8 cellular contexts compared by ENCODE assay signal in genomic region chr14:103527408-103528157, GRCh38. TPM values are rescaled to one million over a fixed set of nuclear protein-coding genes. Genes with fewer than 3 reads are reported as not detected.
DNase-seq lines count a peak whose midpoint lies in the region; ATAC-seq and TF ChIP-seq lines count a peak whose summit lies in the region.

No MANE protein-coding gene starts in this region.

- CTCF ChIA-PET in MCF 10A (lab: Yijun Ruan, JAX), result interaction anchor here (0.8 to 5.5 kb wide), 5 partner anchors 9 to 31 kb away, joined by 3 to 34 read pairs (median 6); no protein-coding TSS in a partner anchor

- H3K27me3 ChIP-seq in DND-41 (ENCODE audit: insufficient read depth, low read length, poor library complexity), result no peaks in the 10 kb centered on the region

- H3K4me1 ChIP-seq in DND-41 (ENCODE audit: insufficient read depth, low read length), result peaks cover 35% of the 10 kb centered on the region

- H3K4me3 Mint-ChIP-seq in IgD-negative memory B cell (peak overlapping the region; percentile 35 to 86 (median 75)), MCF 10A (ENCODE audit: unreplicated experiment) (peak overlapping the region; percentile 90), nephron progenitor cell (peak overlapping the region; percentile 95)

- H2AFZ ChIP-seq in DND-41 (ENCODE audit: low read depth, low read length), result no peak overlapping the region

- no peak for DNase-seq in DND-41
- no peak for DNase-seq in MCF 10A (ENCODE audit: unreplicated experiment)
- no peak for DNase-seq in nephron progenitor cell
- DNase-seq in AG08396 (ENCODE audit: low spot score), result no peak
- DNase-seq in activated CD8-positive, alpha-beta memory T cell treated with anti-CD3 and anti-CD28 coated beads, Interleukin-2, amount 50 U/mL, for 4 hours, result no peak
- no peak for DNase-seq in stimulated activated CD4-positive, alpha-beta T cell treated with anti-CD3 and anti-CD28 coated beads, Interleukin-2, amount 100 ng/mL, for 48 hours

- no peak overlapping the region; the same call in 1 of the 2 replicates for H3K27ac ChIP-seq in DND-41 (ENCODE audit: low read length)

- H3K9me3 Mint-ChIP-seq in IgD-negative memory B cell (no peaks in the 10 kb centered on the region), MCF 10A (ENCODE audit: unreplicated experiment) (no peaks in the 10 kb centered on the region), nephron progenitor cell (no peaks in the 10 kb centered on the region)

- peaks cover 48% of the 10 kb centered on the region for H3K79me2 ChIP-seq in DND-41 (ENCODE audit: insufficient read depth, low read length)

- BruUV-seq in MCF 10A (replicated peaks; lab: Mats Ljungman, UMichigan), result no TSS peak

- peak overlapping the region; percentile 77 for H3K9ac ChIP-seq in DND-41 (ENCODE audit: low read depth, low read length)

- peaks cover 29% of the 10 kb centered on the region for H4K20me1 ChIP-seq in DND-41 (ENCODE audit: insufficient read depth, low read length)

- POLR2A ChIA-PET in MCF 10A (lab: Yijun Ruan, JAX), result interaction anchor here (0.7 to 4.2 kb wide), 8 partner anchors 8 to 437 kb away, joined by 3 to 61 read pairs (median 20); partner anchors contain the start of genes BAG5 and COA8

- H3K27ac Mint-ChIP-seq in IgD-negative memory B cell, result peak overlapping the region; percentile 85 to 96 (median 94)
- peak overlapping the region; percentile 96 for H3K27ac Mint-ChIP-seq in MCF 10A (ENCODE audit: low read depth, unreplicated experiment)
- peak overlapping the region; percentile 48 for H3K27ac Mint-ChIP-seq in nephron progenitor cell

- H3K27me3 Mint-ChIP-seq in IgD-negative memory B cell (peaks cover 3% of the 10 kb centered on the region), MCF 10A (ENCODE audit: insufficient read depth, unreplicated experiment) (no peaks in the 10 kb centered on the region), nephron progenitor cell (ENCODE audit: low read depth, poor library complexity) (peaks cover 18% of the 10 kb centered on the region)

- peak overlapping the region in 1 of 2 experiments; percentile 99; a peak in 2 of 4 replicates for H3K4me3 ChIP-seq in DND-41 (ENCODE audit: low read depth in 1 of 2, low read length in 2 of 2)

- peaks cover 20 to 29% (median 26%) of the 10 kb centered on the region in 3 donors for H3K4me1 Mint-ChIP-seq in IgD-negative memory B cell
- H3K4me1 Mint-ChIP-seq in MCF 10A (ENCODE audit: insufficient read depth, unreplicated experiment), result peaks cover 8% of the 10 kb centered on the region
- peaks cover 68% of the 10 kb centered on the region for H3K4me1 Mint-ChIP-seq in nephron progenitor cell

- intact Hi-C loops in MCF 10A (cut with micrococcal nuclease), result no loop called here

- ATAC-seq in DND-41 (ENCODE audit: insufficient read depth, low read depth), result no peak
- ATAC-seq in GM19395 (IDR thresholded peaks at IDR 0.05; ENCODE audit: unreplicated experiment), result peak; percentile 61

- peak overlapping the region; percentile 99 for H3K4me2 ChIP-seq in DND-41 (ENCODE audit: insufficient read depth, low read length)

- no peak for TF ChIP-seq CTCF in DND-41 (IDR thresholded peaks at IDR 0.05; ENCODE audit: borderline replicate concordance, extremely low read depth, low read length, poor library complexity, severe bottlenecking)
- TF ChIP-seq CTCF in MCF 10A (IDR thresholded peaks at IDR 0.05; ENCODE audit: unreplicated experiment), result no peak
- no peak for TF ChIP-seq CTCF in nephron progenitor cell (IDR thresholded peaks at IDR 0.05)

- H3K9me3 ChIP-seq in DND-41 (ENCODE audit: insufficient read depth, low read length, severe bottlenecking), result no peaks in the 10 kb centered on the region

- H3K36me3 Mint-ChIP-seq in IgD-negative memory B cell, result no peaks in the 10 kb centered on the region
- H3K36me3 Mint-ChIP-seq in MCF 10A (ENCODE audit: insufficient read depth, unreplicated experiment), result peaks cover 15% of the 10 kb centered on the region
- H3K36me3 Mint-ChIP-seq in nephron progenitor cell (ENCODE audit: low read depth), result no peaks in the 10 kb centered on the region

- peaks cover 26% of the 10 kb centered on the region for H3K36me3 ChIP-seq in DND-41 (ENCODE audit: insufficient read depth, low read length)

RNA-seq across cellular contexts. Expression of gene TRMT61A, which starts 1.4 kb away (rescaled TPM):
- 12.6 TPM for polyA plus RNA-seq in IgD-negative memory B cell
- 10.2 and 15.8 TPM in 2 replicates for total RNA-seq in MCF 10A (2022)

RNA-seq across cellular contexts. Expression of gene CKB, which starts 5.0 kb away (rescaled TPM):
- 0.61 TPM for polyA plus RNA-seq in IgD-negative memory B cell
- total RNA-seq in MCF 10A (2022), result 5.7 and 8.5 TPM in 2 replicates

RNA-seq across cellular contexts. Expression of gene BAG5, which starts 34.9 kb away (rescaled TPM):
- 42.1 TPM for polyA plus RNA-seq in IgD-negative memory B cell
- total RNA-seq in MCF 10A (2022), result 30.9 and 35.3 TPM in 2 replicates

RNA-seq across cellular contexts. Expression of gene COA8, which starts 35.2 kb away (rescaled TPM):
- polyA plus RNA-seq in IgD-negative memory B cell, result 67.9 TPM
- 68.9 and 70.8 TPM in 2 replicates for total RNA-seq in MCF 10A (2022)
